8 cellular contexts compared by ENCODE assay signal in the genomic region with DNA sequence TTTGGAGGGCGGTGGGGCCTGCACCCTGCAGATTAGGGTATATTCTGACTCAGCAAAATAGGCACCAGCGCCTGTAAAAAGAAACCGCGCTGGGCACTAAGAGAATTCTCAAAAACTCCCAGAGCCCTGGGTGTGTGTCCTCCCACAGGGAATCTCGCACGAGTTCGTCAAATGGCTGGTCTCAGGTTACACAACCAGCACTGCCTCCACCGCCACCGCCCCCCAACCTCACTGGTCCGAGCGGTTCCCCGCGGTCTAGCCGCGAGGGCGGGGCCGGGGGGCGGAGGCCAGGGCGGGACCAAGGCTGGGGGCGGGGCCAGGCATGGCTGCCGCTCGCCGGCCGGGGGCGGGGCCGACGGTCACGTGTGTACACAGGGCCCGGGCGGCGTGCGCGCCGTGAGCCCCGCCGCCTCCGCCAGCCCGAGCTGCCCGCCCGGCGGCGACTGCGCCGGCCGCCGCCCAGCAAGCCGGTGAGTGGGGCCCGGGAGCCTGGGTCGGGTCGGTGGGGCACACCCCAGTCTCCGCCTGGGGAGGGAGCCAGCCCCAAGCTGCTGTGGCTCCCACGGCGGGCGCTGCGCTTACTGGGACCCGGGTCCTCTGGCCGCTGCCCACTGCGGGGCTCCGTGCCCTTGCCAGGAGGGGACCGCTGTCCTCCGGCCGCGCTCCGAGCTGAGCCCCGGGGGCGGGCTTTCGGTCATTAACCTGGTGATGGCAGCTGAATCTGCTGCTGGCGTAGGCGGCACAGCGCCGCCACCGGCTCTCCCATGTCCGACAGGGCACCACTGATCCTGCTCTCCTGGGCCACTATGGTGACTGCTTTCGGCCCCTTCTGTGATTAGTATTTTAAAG. TPM values are rescaled to one million over a fixed set of nuclear protein-coding genes. Genes with fewer than 3 reads are reported as not detected.
DNase-seq lines count a peak whose midpoint lies in the region; ATAC-seq and TF ChIP-seq lines count a peak whose summit lies in the region.

A gene with protein sequence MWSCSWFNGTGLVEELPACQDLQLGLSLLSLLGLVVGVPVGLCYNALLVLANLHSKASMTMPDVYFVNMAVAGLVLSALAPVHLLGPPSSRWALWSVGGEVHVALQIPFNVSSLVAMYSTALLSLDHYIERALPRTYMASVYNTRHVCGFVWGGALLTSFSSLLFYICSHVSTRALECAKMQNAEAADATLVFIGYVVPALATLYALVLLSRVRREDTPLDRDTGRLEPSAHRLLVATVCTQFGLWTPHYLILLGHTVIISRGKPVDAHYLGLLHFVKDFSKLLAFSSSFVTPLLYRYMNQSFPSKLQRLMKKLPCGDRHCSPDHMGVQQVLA (plus strand): TSS at position 358 of the 849 bp plus-strand sequence. CDS start 12,970 bp downstream, outside the sequence.

- peak within 1 kb of the TSS; percentile 90 for H3K27ac ChIP-seq in layer of hippocampus (ENCODE audit: low read depth, low read length)

- H3K9me3 ChIP-seq in BE2C = no peaks in the 10 kb centered on the region

- H3K27me3 ChIP-seq in BE2C = no peaks in the 10 kb centered on the region
- no peaks in the 10 kb centered on the region for H3K27me3 ChIP-seq in layer of hippocampus (ENCODE audit: control insufficient read depth, insufficient read depth, low read length)

- DNase-seq in BE2C (peak; percentile 99), NCI-H446 treated with DMSO at 0.1 percent for 48 hours (lab: John Stamatoyannopoulos, UW) (peak; percentile 82), cerebellum (ENCODE audit: low spot score) (peak; percentile 98)
- DNase-seq in activated CD4-positive, alpha-beta T cell treated with anti-CD3 and anti-CD28 coated beads for 1 hour = peak; percentile 81
- DNase-seq in stimulated activated CD4-positive, alpha-beta T cell treated with anti-CD3 and anti-CD28 coated beads, Interleukin-1b, Interleukin-23, amount 100 ng/mL, for 24 hours (ENCODE audit: low read depth in 4 of 4, low spot score in 1 of 4) = peak; percentile 83 to 95 (median 88)

- TF ChIP-seq CTCF in BE2C (IDR thresholded peaks at IDR 0.05; ENCODE audit: low read depth, low read length) = peak; percentile 67

- peak within 1 kb of the TSS; percentile 68 for H3K4me3 ChIP-seq in BE2C (ENCODE audit: low read depth, low read length)

- H3K4me1 ChIP-seq in BE2C = peaks cover 23% of the 10 kb centered on the region

- ATAC-seq in GM19043 (IDR thresholded peaks at IDR 0.05; ENCODE audit: low read depth, unreplicated experiment) (peak; percentile 82), HG03354 (IDR thresholded peaks at IDR 0.05; ENCODE audit: poor library complexity, severe bottlenecking, unreplicated experiment) (peak; percentile 89)

- H3K36me3 ChIP-seq in BE2C = peaks cover 4% of the 10 kb centered on the region; the same call in 1 of the 2 replicates

RNA-seq across cellular contexts. Expression of the gene that starts here (rescaled TPM):
- polyA plus RNA-seq in BE2C (2012; ENCODE audit: insufficient read depth, insufficient read length, low read depth) = 41.4 TPM
- total RNA-seq in cerebellum = 2.7 TPM

Comparison
In these comparisons a context has a peak if more than half of its experiments do, and no peak if none do; other contexts are left out.
1. Peak in every context shown above with its lines: DNase-seq, ATAC-seq, H3K4me3 ChIP-seq and H3K27ac ChIP-seq.